17 cellular contexts compared by ENCODE assay signal in the genomic region with DNA sequence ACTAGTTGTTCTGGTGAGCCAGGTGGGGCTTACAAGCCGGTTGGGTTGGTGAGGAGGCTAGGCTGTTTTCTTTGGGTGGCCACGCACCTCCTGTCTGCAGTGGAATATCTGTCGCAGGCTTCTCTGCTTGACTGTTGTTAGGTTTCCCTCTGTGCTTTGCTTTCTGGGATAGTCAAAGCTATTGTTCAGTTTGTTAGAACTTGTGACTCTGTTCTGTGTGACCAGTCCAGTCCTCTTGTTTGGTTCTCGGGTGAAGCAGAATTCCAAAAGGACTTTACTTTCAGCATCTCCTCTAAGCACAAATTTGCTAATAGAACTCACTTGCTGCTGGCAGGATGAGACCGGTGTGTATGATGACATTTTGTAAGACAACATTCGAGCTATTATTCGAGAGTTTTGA.
"Had no signal": no experiment of that assay in that cellular context is flagged by ENCODE, and none has a peak within 500 bp of the region (broad histone marks: within the 10 kb centered on the region; RNA-seq: fewer than 3 reads in every experiment).

No MANE protein-coding gene starts in this region.

- H3K9me3 Mint-ChIP-seq: memory B cell; nephron progenitor cell; stimulated activated naive B cell treated with anti-CD40 and anti-IgM and Interleukin-4, amounts not matched to agents 10 μg/mL and 1 μg/mL and 100 μg/mL, for 72 hours; stimulated activated naive CD8-positive, alpha-beta T cell treated with anti-CD3 and anti-CD28 coated beads, Interleukin-15, Interleukin-2, amounts not matched to agents 100 ng/mL and 50 ng/mL, for 24 hours had no signal

- H3K36me3 Mint-ChIP-seq: memory B cell; naive thymus-derived CD4-positive, alpha-beta T cell; stimulated activated naive B cell treated with anti-CD40 and anti-IgM and Interleukin-4, amounts not matched to agents 10 μg/mL and 1 μg/mL and 100 μg/mL, for 72 hours had no signal

- ATAC-seq: left ventricle myocardium superior; lower lobe of right lung; naive thymus-derived CD4-positive, alpha-beta T cell; pancreas; right lobe of liver; stimulated activated naive B cell treated with anti-CD40 and anti-IgM and Interleukin-4, amounts not matched to agents 10 μg/mL and 1 μg/mL and 100 μg/mL, for 72 hours had no signal

- DNase-seq: cortex of kidney; dorsolateral prefrontal cortex; effector CD4-positive, alpha-beta T cell; head of caudate nucleus; left ventricle myocardium superior; lower lobe of right lung; naive thymus-derived CD4-positive, alpha-beta T cell; nephron progenitor cell; pancreas; right lobe of liver; small intestine; stimulated activated CD4-positive, alpha-beta T cell treated with anti-CD3 and anti-CD28 coated beads, Interleukin-15, amount 100 ng/mL, for 24 hours; stimulated activated CD4-positive, alpha-beta T cell treated with anti-CD3 and anti-CD28 coated beads, Interleukin-2, amount 100 ng/mL, for 48 hours; stimulated activated naive B cell treated with anti-CD40 and anti-IgM and Interleukin-4, amounts not matched to agents 10 μg/mL and 1 μg/mL and 100 μg/mL, for 72 hours had no signal

- H3K4me1 Mint-ChIP-seq: memory B cell had no signal

- H3K27ac Mint-ChIP-seq: memory B cell; naive thymus-derived CD4-positive, alpha-beta T cell; nephron progenitor cell; progenitor cell of endocrine pancreas; stimulated activated naive B cell treated with anti-CD40 and anti-IgM and Interleukin-4, amounts not matched to agents 10 μg/mL and 1 μg/mL and 100 μg/mL, for 72 hours; stimulated activated naive CD8-positive, alpha-beta T cell treated with anti-CD3 and anti-CD28 coated beads, Interleukin-15, Interleukin-2, amounts not matched to agents 100 ng/mL and 50 ng/mL, for 24 hours had no signal

- H3K27me3 Mint-ChIP-seq: stimulated activated naive CD8-positive, alpha-beta T cell treated with anti-CD3 and anti-CD28 coated beads, Interleukin-15, Interleukin-2, amounts not matched to agents 100 ng/mL and 50 ng/mL, for 24 hours had no signal

- H3K4me3 Mint-ChIP-seq: memory B cell; naive thymus-derived CD4-positive, alpha-beta T cell; nephron progenitor cell; stimulated activated naive B cell treated with anti-CD40 and anti-IgM and Interleukin-4, amounts not matched to agents 10 μg/mL and 1 μg/mL and 100 μg/mL, for 72 hours; stimulated activated naive CD8-positive, alpha-beta T cell treated with anti-CD3 and anti-CD28 coated beads, Interleukin-15, Interleukin-2, amounts not matched to agents 100 ng/mL and 50 ng/mL, for 24 hours had no signal
